Comparison of ENCODE assay signal across 21 cellular contexts in the genomic region with DNA sequence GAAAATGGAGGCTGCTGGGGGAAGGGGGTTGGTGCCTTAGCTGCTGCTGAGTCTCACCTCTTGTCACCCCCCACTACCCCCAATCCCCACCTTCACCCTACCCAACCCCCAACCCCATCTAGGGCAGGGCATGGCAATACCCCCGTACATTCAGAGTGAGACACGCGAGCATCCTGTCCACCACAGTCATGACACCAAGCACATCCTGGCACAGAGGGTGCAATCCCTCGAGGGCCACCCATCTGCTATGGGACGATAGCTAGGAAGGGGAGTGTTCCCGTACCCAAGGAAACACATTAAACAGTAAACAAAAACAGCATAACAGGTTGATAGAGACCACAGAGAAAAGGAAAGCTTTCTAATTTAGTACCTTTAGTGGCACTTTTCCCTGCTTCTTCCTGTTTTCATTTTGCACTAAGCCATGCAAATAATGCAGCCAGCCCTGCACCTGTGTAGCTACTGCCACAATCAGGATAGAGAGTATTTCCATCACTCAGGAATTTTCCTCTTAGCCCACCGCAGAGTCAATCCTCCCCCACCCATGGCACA. TPM values are rescaled to one million over a fixed set of nuclear protein-coding genes. Genes with fewer than 3 reads are reported as not detected.
DNase-seq lines count a peak whose midpoint lies in the region; ATAC-seq and TF ChIP-seq lines count a peak whose summit lies in the region.
"Had no signal": no experiment of that assay in that cellular context is flagged by ENCODE, and none has a peak within 500 bp of the region (broad histone marks: within the 10 kb centered on the region; RNA-seq: fewer than 3 reads in every experiment).

No MANE protein-coding gene starts in this region.

- 0 out of 2 replicates have a peak, but pooled peaks cover 5% of the 10 kb centered on the region for H3K27me3 ChIP-seq in DOHH2 (ENCODE audit: control insufficient read depth, low read length)
- H3K27me3 ChIP-seq: suprapubic skin had no signal

- ATAC-seq in GM21529 (IDR thresholded peaks at IDR 0.05; ENCODE audit: unreplicated experiment), result peak; percentile 45
- ATAC-seq in activated B cell treated with CpG ODN at 0.5 μM for 24 hours (ENCODE audit: low read depth), result no peak
- ATAC-seq in natural killer cell, result peak in 1 of 3 donors; percentile 11
- no peak for ATAC-seq in HG03139 (IDR thresholded peaks at IDR 0.05; ENCODE audit: unreplicated experiment)
- ATAC-seq: heart right ventricle; naive thymus-derived CD4-positive, alpha-beta T cell; Right ventricle myocardium inferior; T-cell had no signal

- H3K36me3 Mint-ChIP-seq in activated B cell treated with CpG ODN at 0.5 μM for 24 hours (ENCODE audit: low read depth) (no peaks in the 10 kb centered on the region), natural killer cell (no peaks in the 10 kb centered on the region)
- H3K36me3 Mint-ChIP-seq: T-cell had no signal

- H3K27ac Mint-ChIP-seq in activated B cell treated with CpG ODN at 0.5 μM for 24 hours (peak overlapping the region; percentile 84), natural killer cell (peak overlapping the region; percentile 79 to 88)
- H3K27ac Mint-ChIP-seq: T-cell had no signal

- H3K4me1 Mint-ChIP-seq in activated B cell treated with CpG ODN at 0.5 μM for 24 hours (peaks cover 37% of the 10 kb centered on the region), natural killer cell (peaks cover 40 to 41% of the 10 kb centered on the region in 2 donors)

- H3K4me3 ChIP-seq in DOHH2 (ENCODE audit: low read length), result peak overlapping the region; percentile 18; the same call in 1 of the 2 replicates
- H3K4me3 ChIP-seq: heart right ventricle, lung, prostate gland, suprapubic skin had no signal

- TF ChIP-seq CTCF in DOHH2 (IDR thresholded peaks at IDR 0.05; ENCODE audit: low read depth, low read length, poor library complexity, severe bottlenecking), result no peak
- no peak for TF ChIP-seq CTCF in activated B cell treated with CpG ODN at 0.5 μM for 24 hours (IDR thresholded peaks at IDR 0.05)
- no peak for TF ChIP-seq CTCF in natural killer cell (IDR thresholded peaks at IDR 0.05)

- H3K27ac ChIP-seq in DOHH2 (ENCODE audit: low read depth, low read length), result no peak overlapping the region
- H3K27ac ChIP-seq: heart right ventricle, prostate gland, suprapubic skin, VCaP had no signal

- H3F3A ChIP-seq in DOHH2 (ENCODE audit: control insufficient read depth, insufficient read depth), result peaks cover 8% of the 10 kb centered on the region

- H3K4me1 ChIP-seq in DOHH2 (ENCODE audit: control insufficient read depth, low read length), result peaks cover 46% of the 10 kb centered on the region
- H3K4me1 ChIP-seq: prostate gland had no signal

- H3K9me3 ChIP-seq in DOHH2 (ENCODE audit: control insufficient read depth, insufficient read depth, low read length), result no peaks in the 10 kb centered on the region
- H3K9me3 ChIP-seq: heart right ventricle, prostate gland, suprapubic skin had no signal

- H3K9me2 ChIP-seq in DOHH2 (replicated peaks; ENCODE audit: control insufficient read depth, low read length), result no peaks in the 10 kb centered on the region

- intact Hi-C loops in activated B cell treated with CpG ODN at 0.5 μM for 24 hours (cut with micrococcal nuclease) (no loop called here), natural killer cell (cut with micrococcal nuclease) (loop anchor here (5.0 kb wide), 1 partner anchor 37 kb away; no protein-coding TSS in a partner anchor)

- no peaks in the 10 kb centered on the region for H3K9me3 Mint-ChIP-seq in activated B cell treated with CpG ODN at 0.5 μM for 24 hours
- no peaks in the 10 kb centered on the region for H3K9me3 Mint-ChIP-seq in natural killer cell
- H3K9me3 Mint-ChIP-seq: T-cell had no signal

- CTCF ChIA-PET in activated B cell treated with CpG ODN at 0.5 μM for 24 hours (lab: Charles Lee), result no interaction called here

- no peaks in the 10 kb centered on the region for H4K20me1 ChIP-seq in DOHH2 (ENCODE audit: control insufficient read depth, insufficient read depth, low read depth, low read length)

- H3K4me2 ChIP-seq in DOHH2 (ENCODE audit: low read length), result peak overlapping the region; percentile 51

- POLR2A ChIA-PET in activated B cell treated with CpG ODN at 0.5 μM for 24 hours (lab: Charles Lee), result interaction anchor here (0.6 kb wide), 1 partner anchor 276 kb away, joined by 5 read pairs; no protein-coding TSS in a partner anchor

- H3K4me3 Mint-ChIP-seq in activated B cell treated with CpG ODN at 0.5 μM for 24 hours (peak overlapping the region; percentile 65), natural killer cell (peak overlapping the region; percentile 32)

- H3K27me3 Mint-ChIP-seq in activated B cell treated with CpG ODN at 0.5 μM for 24 hours (no peaks in the 10 kb centered on the region), natural killer cell (ENCODE audit: low read depth in 2 of 2) (no peaks in the 10 kb centered on the region)
- H3K27me3 Mint-ChIP-seq: T-cell had no signal

- DNase-seq in activated B cell treated with CpG ODN at 0.5 μM for 24 hours (no peak), natural killer cell (no peak), SK-N-DZ (ENCODE audit: low spot score) (no peak), dedifferentiated amniotic fluid mesenchymal stem cell (ENCODE audit: extremely low spot score) (no peak)
- DNase-seq: central memory CD4-positive, alpha-beta T cell; GF-D8; heart right ventricle; naive thymus-derived CD4-positive, alpha-beta T cell; NCI-H2029 treated with DMSO at 0.1 percent for 48 hours; NCI-H524; small intestine; stimulated activated CD4-positive, alpha-beta T cell treated with anti-CD3 and anti-CD28 coated beads, Interleukin-4, amount 100 ng/mL, for 4 hours had no signal

- no peaks in the 10 kb centered on the region for H3K36me3 ChIP-seq in DOHH2 (ENCODE audit: control insufficient read depth, low read length)
- H3K36me3 ChIP-seq: heart right ventricle, prostate gland, suprapubic skin had no signal

- no peaks in the 10 kb centered on the region for H3K79me2 ChIP-seq in DOHH2 (ENCODE audit: control insufficient read depth, low read length)

RNA-seq across cellular contexts. Expression of a gene that starts 2.3 kb away (rescaled TPM):
- total RNA-seq in activated B cell treated with CpG ODN at 0.5 μM for 24 hours (2.2 and 2.4 TPM in 2 replicates), natural killer cell (1 to 10 TPM; 4.9 to 9.7 (median 8.4) TPM)
- polyA plus RNA-seq in SK-N-DZ (2014; cell fraction: cytosol; rRNA removed), result 0.22 TPM in 1 of 2 replicates, not detected in the other
- polyA plus RNA-seq in SK-N-DZ (2014; cell fraction: nucleus; rRNA removed), result 1.9 TPM in 1 of 2 replicates, not detected in the other
- total RNA-seq: heart right ventricle, Right ventricle myocardium inferior, suprapubic skin had no signal
